1 cellular context compared by ENCODE assay signal in the genomic region with DNA sequence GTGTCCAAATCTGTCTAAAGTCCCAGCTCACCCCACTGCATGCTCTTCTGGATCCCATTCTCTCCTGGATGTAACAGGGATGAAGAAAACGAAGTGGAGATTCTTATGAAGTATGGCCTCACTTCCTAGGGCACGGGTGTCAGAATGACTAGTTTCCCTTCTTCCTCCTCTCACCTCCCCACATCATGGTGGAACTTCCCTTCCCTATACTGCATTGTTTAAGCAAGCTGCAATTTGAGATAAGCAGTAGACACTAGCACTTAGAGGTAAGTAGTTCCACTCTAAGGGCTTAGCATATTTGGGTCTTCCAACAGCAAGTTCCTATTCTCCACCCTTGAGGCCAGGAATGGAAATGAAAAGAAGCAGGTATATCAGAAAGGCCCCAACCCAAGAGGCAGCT.
TF ChIP-seq lines count a peak whose summit lies in the region.

No MANE protein-coding gene starts in this region.

TF ChIP-seq in K562, 482 proteins besides CTCF, POLR2A, EP300 and RAD21 (continued from another document and continues in another):
- TF ChIP-seq, protein P1, sequence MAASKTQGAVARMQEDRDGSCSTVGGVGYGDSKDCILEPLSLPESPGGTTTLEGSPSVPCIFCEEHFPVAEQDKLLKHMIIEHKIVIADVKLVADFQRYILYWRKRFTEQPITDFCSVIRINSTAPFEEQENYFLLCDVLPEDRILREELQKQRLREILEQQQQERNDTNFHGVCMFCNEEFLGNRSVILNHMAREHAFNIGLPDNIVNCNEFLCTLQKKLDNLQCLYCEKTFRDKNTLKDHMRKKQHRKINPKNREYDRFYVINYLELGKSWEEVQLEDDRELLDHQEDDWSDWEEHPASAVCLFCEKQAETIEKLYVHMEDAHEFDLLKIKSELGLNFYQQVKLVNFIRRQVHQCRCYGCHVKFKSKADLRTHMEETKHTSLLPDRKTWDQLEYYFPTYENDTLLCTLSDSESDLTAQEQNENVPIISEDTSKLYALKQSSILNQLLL (CRISPR knock-in tag; IDR thresholded peaks at IDR 0.05; ENCODE audit: borderline replicate concordance) = no peak
- TF ChIP-seq XRCC5 (IDR thresholded peaks at IDR 0.05; ENCODE audit: low read depth, low read length) = no peak
- no peak for TF ChIP-seq TAF15 (IDR thresholded peaks at IDR 0.05; ENCODE audit: low read depth, low read length)
- TF ChIP-seq, protein P2, sequence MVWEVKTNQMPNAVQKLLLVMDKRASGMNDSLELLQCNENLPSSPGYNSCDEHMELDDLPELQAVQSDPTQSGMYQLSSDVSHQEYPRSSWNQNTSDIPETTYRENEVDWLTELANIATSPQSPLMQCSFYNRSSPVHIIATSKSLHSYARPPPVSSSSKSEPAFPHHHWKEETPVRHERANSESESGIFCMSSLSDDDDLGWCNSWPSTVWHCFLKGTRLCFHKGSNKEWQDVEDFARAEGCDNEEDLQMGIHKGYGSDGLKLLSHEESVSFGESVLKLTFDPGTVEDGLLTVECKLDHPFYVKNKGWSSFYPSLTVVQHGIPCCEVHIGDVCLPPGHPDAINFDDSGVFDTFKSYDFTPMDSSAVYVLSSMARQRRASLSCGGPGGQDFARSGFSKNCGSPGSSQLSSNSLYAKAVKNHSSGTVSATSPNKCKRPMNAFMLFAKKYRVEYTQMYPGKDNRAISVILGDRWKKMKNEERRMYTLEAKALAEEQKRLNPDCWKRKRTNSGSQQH (CRISPR knock-in tag; IDR thresholded peaks at IDR 0.05) = no peak
- TF ChIP-seq, protein P3, sequence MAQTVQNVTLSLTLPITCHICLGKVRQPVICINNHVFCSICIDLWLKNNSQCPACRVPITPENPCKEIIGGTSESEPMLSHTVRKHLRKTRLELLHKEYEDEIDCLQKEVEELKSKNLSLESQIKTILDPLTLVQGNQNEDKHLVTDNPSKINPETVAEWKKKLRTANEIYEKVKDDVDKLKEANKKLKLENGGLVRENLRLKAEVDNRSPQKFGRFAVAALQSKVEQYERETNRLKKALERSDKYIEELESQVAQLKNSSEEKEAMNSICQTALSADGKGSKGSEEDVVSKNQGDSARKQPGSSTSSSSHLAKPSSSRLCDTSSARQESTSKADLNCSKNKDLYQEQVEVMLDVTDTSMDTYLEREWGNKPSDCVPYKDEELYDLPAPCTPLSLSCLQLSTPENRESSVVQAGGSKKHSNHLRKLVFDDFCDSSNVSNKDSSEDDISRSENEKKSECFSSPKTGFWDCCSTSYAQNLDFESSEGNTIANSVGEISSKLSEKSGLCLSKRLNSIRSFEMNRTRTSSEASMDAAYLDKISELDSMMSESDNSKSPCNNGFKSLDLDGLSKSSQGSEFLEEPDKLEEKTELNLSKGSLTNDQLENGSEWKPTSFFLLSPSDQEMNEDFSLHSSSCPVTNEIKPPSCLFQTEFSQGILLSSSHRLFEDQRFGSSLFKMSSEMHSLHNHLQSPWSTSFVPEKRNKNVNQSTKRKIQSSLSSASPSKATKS (CRISPR knock-in tag; IDR thresholded peaks at IDR 0.05) = no peak
- no peak for TF ChIP-seq WHSC1 (IDR thresholded peaks at IDR 0.05; ENCODE audit: low read length)
- TF ChIP-seq HEY1 (CRISPR knock-in tag; IDR thresholded peaks at IDR 0.05; ENCODE audit: borderline replicate concordance) = no peak
- no peak for TF ChIP-seq ZNF41 (CRISPR knock-in tag; conservative IDR thresholded peaks at IDR 0.05)
- no peak for TF ChIP-seq BDP1 (IDR thresholded peaks at IDR 0.05; ENCODE audit: insufficient read depth, insufficient read length)
- TF ChIP-seq MBD2 (IDR thresholded peaks at IDR 0.05; ENCODE audit: borderline replicate concordance, low read depth) = no peak
- TF ChIP-seq SUPT5H (IDR thresholded peaks at IDR 0.05) = no peak
- TF ChIP-seq, protein P4, sequence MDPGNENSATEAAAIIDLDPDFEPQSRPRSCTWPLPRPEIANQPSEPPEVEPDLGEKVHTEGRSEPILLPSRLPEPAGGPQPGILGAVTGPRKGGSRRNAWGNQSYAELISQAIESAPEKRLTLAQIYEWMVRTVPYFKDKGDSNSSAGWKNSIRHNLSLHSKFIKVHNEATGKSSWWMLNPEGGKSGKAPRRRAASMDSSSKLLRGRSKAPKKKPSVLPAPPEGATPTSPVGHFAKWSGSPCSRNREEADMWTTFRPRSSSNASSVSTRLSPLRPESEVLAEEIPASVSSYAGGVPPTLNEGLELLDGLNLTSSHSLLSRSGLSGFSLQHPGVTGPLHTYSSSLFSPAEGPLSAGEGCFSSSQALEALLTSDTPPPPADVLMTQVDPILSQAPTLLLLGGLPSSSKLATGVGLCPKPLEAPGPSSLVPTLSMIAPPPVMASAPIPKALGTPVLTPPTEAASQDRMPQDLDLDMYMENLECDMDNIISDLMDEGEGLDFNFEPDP (CRISPR knock-in tag; IDR thresholded peaks at IDR 0.05) = no peak
- TF ChIP-seq, protein P5, sequence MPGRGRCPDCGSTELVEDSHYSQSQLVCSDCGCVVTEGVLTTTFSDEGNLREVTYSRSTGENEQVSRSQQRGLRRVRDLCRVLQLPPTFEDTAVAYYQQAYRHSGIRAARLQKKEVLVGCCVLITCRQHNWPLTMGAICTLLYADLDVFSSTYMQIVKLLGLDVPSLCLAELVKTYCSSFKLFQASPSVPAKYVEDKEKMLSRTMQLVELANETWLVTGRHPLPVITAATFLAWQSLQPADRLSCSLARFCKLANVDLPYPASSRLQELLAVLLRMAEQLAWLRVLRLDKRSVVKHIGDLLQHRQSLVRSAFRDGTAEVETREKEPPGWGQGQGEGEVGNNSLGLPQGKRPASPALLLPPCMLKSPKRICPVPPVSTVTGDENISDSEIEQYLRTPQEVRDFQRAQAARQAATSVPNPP (IDR thresholded peaks at IDR 0.05; ENCODE audit: borderline replicate concordance, insufficient read depth, insufficient read length) = no peak
- peak; percentile 84 for TF ChIP-seq MTA2 (IDR thresholded peaks at IDR 0.05; ENCODE audit: low read depth)
- TF ChIP-seq NCOA4 (IDR thresholded peaks at IDR 0.05; ENCODE audit: partially characterized antibody) = no peak
- no peak for TF ChIP-seq ILF3 (IDR thresholded peaks at IDR 0.05; ENCODE audit: borderline replicate concordance)
- TF ChIP-seq ZC3H11A (IDR thresholded peaks at IDR 0.05; ENCODE audit: low read depth, low read length) = no peak
- no peak for TF ChIP-seq TBL1XR1 (IDR thresholded peaks at IDR 0.05; ENCODE audit: low read length in 2 of 2)
- TF ChIP-seq RNF2 (IDR thresholded peaks at IDR 0.05) = no peak
- TF ChIP-seq, protein P6, sequence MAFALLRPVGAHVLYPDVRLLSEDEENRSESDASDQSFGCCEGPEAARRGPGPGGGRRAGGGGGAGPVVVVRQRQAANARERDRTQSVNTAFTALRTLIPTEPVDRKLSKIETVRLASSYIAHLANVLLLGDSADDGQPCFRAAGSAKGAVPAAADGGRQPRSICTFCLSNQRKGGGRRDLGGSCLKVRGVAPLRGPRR (CRISPR knock-in tag; IDR thresholded peaks at IDR 0.05) = no peak
- TF ChIP-seq, protein P7, sequence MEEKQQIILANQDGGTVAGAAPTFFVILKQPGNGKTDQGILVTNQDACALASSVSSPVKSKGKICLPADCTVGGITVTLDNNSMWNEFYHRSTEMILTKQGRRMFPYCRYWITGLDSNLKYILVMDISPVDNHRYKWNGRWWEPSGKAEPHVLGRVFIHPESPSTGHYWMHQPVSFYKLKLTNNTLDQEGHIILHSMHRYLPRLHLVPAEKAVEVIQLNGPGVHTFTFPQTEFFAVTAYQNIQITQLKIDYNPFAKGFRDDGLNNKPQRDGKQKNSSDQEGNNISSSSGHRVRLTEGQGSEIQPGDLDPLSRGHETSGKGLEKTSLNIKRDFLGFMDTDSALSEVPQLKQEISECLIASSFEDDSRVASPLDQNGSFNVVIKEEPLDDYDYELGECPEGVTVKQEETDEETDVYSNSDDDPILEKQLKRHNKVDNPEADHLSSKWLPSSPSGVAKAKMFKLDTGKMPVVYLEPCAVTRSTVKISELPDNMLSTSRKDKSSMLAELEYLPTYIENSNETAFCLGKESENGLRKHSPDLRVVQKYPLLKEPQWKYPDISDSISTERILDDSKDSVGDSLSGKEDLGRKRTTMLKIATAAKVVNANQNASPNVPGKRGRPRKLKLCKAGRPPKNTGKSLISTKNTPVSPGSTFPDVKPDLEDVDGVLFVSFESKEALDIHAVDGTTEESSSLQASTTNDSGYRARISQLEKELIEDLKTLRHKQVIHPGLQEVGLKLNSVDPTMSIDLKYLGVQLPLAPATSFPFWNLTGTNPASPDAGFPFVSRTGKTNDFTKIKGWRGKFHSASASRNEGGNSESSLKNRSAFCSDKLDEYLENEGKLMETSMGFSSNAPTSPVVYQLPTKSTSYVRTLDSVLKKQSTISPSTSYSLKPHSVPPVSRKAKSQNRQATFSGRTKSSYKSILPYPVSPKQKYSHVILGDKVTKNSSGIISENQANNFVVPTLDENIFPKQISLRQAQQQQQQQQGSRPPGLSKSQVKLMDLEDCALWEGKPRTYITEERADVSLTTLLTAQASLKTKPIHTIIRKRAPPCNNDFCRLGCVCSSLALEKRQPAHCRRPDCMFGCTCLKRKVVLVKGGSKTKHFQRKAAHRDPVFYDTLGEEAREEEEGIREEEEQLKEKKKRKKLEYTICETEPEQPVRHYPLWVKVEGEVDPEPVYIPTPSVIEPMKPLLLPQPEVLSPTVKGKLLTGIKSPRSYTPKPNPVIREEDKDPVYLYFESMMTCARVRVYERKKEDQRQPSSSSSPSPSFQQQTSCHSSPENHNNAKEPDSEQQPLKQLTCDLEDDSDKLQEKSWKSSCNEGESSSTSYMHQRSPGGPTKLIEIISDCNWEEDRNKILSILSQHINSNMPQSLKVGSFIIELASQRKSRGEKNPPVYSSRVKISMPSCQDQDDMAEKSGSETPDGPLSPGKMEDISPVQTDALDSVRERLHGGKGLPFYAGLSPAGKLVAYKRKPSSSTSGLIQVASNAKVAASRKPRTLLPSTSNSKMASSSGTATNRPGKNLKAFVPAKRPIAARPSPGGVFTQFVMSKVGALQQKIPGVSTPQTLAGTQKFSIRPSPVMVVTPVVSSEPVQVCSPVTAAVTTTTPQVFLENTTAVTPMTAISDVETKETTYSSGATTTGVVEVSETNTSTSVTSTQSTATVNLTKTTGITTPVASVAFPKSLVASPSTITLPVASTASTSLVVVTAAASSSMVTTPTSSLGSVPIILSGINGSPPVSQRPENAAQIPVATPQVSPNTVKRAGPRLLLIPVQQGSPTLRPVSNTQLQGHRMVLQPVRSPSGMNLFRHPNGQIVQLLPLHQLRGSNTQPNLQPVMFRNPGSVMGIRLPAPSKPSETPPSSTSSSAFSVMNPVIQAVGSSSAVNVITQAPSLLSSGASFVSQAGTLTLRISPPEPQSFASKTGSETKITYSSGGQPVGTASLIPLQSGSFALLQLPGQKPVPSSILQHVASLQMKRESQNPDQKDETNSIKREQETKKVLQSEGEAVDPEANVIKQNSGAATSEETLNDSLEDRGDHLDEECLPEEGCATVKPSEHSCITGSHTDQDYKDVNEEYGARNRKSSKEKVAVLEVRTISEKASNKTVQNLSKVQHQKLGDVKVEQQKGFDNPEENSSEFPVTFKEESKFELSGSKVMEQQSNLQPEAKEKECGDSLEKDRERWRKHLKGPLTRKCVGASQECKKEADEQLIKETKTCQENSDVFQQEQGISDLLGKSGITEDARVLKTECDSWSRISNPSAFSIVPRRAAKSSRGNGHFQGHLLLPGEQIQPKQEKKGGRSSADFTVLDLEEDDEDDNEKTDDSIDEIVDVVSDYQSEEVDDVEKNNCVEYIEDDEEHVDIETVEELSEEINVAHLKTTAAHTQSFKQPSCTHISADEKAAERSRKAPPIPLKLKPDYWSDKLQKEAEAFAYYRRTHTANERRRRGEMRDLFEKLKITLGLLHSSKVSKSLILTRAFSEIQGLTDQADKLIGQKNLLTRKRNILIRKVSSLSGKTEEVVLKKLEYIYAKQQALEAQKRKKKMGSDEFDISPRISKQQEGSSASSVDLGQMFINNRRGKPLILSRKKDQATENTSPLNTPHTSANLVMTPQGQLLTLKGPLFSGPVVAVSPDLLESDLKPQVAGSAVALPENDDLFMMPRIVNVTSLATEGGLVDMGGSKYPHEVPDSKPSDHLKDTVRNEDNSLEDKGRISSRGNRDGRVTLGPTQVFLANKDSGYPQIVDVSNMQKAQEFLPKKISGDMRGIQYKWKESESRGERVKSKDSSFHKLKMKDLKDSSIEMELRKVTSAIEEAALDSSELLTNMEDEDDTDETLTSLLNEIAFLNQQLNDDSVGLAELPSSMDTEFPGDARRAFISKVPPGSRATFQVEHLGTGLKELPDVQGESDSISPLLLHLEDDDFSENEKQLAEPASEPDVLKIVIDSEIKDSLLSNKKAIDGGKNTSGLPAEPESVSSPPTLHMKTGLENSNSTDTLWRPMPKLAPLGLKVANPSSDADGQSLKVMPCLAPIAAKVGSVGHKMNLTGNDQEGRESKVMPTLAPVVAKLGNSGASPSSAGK (IDR thresholded peaks at IDR 0.05) = peak; percentile 23; the same call in 1 of the 2 replicates
- 0 out of 4 replicates have a peak, but pooled peaks of 1 of the 2 experiments have one; percentile 27 for TF ChIP-seq FOXK2 (conservative IDR thresholded peaks at IDR 0.05 in 1 of 2, IDR thresholded peaks at IDR 0.05 in 1 of 2; ENCODE audit: low read depth in 2 of 2)
- TF ChIP-seq PURB (CRISPR knock-in tag; IDR thresholded peaks at IDR 0.05; ENCODE audit: low read depth) = no peak
- TF ChIP-seq, protein P8, sequence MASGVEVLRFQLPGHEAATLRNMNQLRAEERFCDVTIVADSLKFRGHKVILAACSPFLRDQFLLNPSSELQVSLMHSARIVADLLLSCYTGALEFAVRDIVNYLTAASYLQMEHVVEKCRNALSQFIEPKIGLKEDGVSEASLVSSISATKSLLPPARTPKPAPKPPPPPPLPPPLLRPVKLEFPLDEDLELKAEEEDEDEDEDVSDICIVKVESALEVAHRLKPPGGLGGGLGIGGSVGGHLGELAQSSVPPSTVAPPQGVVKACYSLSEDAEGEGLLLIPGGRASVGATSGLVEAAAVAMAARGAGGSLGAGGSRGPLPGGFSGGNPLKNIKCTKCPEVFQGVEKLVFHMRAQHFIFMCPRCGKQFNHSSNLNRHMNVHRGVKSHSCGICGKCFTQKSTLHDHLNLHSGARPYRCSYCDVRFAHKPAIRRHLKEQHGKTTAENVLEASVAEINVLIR (CRISPR knock-in tag; IDR thresholded peaks at IDR 0.05) = no peak
- TF ChIP-seq MAZ (CRISPR knock-in tag; conservative IDR thresholded peaks at IDR 0.05 in 1 of 2, IDR thresholded peaks at IDR 0.05 in 1 of 2) = peak in 1 of 2 experiments; percentile 37; a peak in 1 of 4 replicates
- no peak for TF ChIP-seq ZNF143 (CRISPR knock-in tag; IDR thresholded peaks at IDR 0.05)
- no peak for TF ChIP-seq MYC (IDR thresholded peaks at IDR 0.05; ENCODE audit: low read depth, low read length)
- no peak for TF ChIP-seq MYC (CRISPR knock-in tag; IDR thresholded peaks at IDR 0.05; ENCODE audit: borderline replicate concordance, low read depth)
- TF ChIP-seq, protein P9, sequence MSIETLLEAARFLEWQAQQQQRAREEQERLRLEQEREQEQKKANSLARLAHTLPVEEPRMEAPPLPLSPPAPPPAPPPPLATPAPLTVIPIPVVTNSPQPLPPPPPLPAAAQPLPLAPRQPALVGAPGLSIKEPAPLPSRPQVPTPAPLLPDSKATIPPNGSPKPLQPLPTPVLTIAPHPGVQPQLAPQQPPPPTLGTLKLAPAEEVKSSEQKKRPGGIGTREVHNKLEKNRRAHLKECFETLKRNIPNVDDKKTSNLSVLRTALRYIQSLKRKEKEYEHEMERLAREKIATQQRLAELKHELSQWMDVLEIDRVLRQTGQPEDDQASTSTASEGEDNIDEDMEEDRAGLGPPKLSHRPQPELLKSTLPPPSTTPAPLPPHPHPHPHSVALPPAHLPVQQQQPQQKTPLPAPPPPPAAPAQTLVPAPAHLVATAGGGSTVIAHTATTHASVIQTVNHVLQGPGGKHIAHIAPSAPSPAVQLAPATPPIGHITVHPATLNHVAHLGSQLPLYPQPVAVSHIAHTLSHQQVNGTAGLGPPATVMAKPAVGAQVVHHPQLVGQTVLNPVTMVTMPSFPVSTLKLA (conservative IDR thresholded peaks at IDR 0.05) = 0 out of 4 replicates have a peak, but pooled peaks have one; percentile 19 to 26
- TF ChIP-seq EHMT2 (IDR thresholded peaks at IDR 0.05) = peak; percentile 93
- peak; percentile 84 for TF ChIP-seq TAL1 (IDR thresholded peaks at IDR 0.05)
